1 cellular context compared by ENCODE assay signal in genomic region chr11:47408598-47409439, GRCh38.
TF ChIP-seq lines count a peak whose summit lies in the region.

No MANE protein-coding gene starts in this region.

TF ChIP-seq in HepG2, 621 proteins besides CTCF, POLR2A, EP300 and RAD21 (continued from another document and continues in another):
- TF ChIP-seq ZHX1 (CRISPR knock-in tag; IDR thresholded peaks at IDR 0.05; ENCODE audit: low read depth) (no peak), PHF21A (CRISPR knock-in tag; IDR thresholded peaks at IDR 0.05) (no peak), MIXL1 (CRISPR knock-in tag; IDR thresholded peaks at IDR 0.05) (no peak), ZSCAN22 (CRISPR knock-in tag; IDR thresholded peaks at IDR 0.05) (no peak), ZNF788 (CRISPR knock-in tag; IDR thresholded peaks at IDR 0.05; ENCODE audit: borderline replicate concordance) (peak; percentile 47; the same call in 1 of the 2 replicates), SP2 (CRISPR knock-in tag; IDR thresholded peaks at IDR 0.05) (peak; percentile 24; the same call in 1 of the 2 replicates), ZNF737 (CRISPR knock-in tag; IDR thresholded peaks at IDR 0.05; ENCODE audit: borderline replicate concordance) (no peak), ZNF451 (CRISPR knock-in tag; IDR thresholded peaks at IDR 0.05) (no peak; the same call in 1 of the 2 replicates), ZNF891 (CRISPR knock-in tag; IDR thresholded peaks at IDR 0.05) (peak; percentile 33; the same call in 1 of the 2 replicates), BRD4 (CRISPR knock-in tag; IDR thresholded peaks at IDR 0.05) (peak; percentile 38; the same call in 1 of the 2 replicates), IRF2 (CRISPR knock-in tag; IDR thresholded peaks at IDR 0.05) (no peak), NONO (IDR thresholded peaks at IDR 0.05) (no peak), NONO (CRISPR knock-in tag; conservative IDR thresholded peaks at IDR 0.05) (no peak), ARID4A (CRISPR knock-in tag; IDR thresholded peaks at IDR 0.05; ENCODE audit: borderline replicate concordance) (no peak; the same call in none of the 2 replicates), DNMT3B (CRISPR knock-in tag; conservative IDR thresholded peaks at IDR 0.05) (0 out of 2 replicates have a peak, but pooled peaks have one; percentile 12), ZNF740 (CRISPR knock-in tag; IDR thresholded peaks at IDR 0.05) (no peak), MXI1 (IDR thresholded peaks at IDR 0.05; ENCODE audit: borderline replicate concordance, low read depth, low read length) (no peak), ZNF672 (CRISPR knock-in tag; IDR thresholded peaks at IDR 0.05) (no peak), KDM1A (CRISPR knock-in tag; IDR thresholded peaks at IDR 0.05) (no peak), AHDC1 (CRISPR knock-in tag; IDR thresholded peaks at IDR 0.05; ENCODE audit: borderline replicate concordance) (peak; percentile 18; the same call in 1 of the 2 replicates), U2AF2 (IDR thresholded peaks at IDR 0.05; ENCODE audit: low read depth, low read length) (no peak), SPEN (CRISPR knock-in tag; IDR thresholded peaks at IDR 0.05; ENCODE audit: low read depth) (peak; percentile 21; the same call in 1 of the 2 replicates), STAT6 (CRISPR knock-in tag; IDR thresholded peaks at IDR 0.05; ENCODE audit: borderline replicate concordance) (no peak), ZFP82 (CRISPR knock-in tag; IDR thresholded peaks at IDR 0.05; ENCODE audit: borderline replicate concordance) (peak; percentile 85; the same call in 1 of the 2 replicates), ZNF530 (CRISPR knock-in tag; IDR thresholded peaks at IDR 0.05; ENCODE audit: low read depth) (no peak), HNRNPLL (IDR thresholded peaks at IDR 0.05; ENCODE audit: low read depth, low read length, poor library complexity, severe bottlenecking) (no peak), CBX2 (IDR thresholded peaks at IDR 0.05; ENCODE audit: low read depth, low read length) (no peak), CBX2 (CRISPR knock-in tag; IDR thresholded peaks at IDR 0.05; ENCODE audit: low read depth) (no peak), ZNF317 (CRISPR knock-in tag; IDR thresholded peaks at IDR 0.05) (no peak), LRRFIP1 (CRISPR knock-in tag; conservative IDR thresholded peaks at IDR 0.05) (no peak), NR2C2 (CRISPR knock-in tag; IDR thresholded peaks at IDR 0.05; ENCODE audit: borderline replicate concordance) (no peak), ZNF598 (CRISPR knock-in tag; IDR thresholded peaks at IDR 0.05; ENCODE audit: borderline replicate concordance) (no peak), YEATS4 (CRISPR knock-in tag; IDR thresholded peaks at IDR 0.05; ENCODE audit: borderline replicate concordance) (no peak), NFKB2 (CRISPR knock-in tag; IDR thresholded peaks at IDR 0.05; ENCODE audit: borderline replicate concordance) (0 out of 2 replicates have a peak, but pooled peaks have one; percentile 23), ATF7-NPFF (CRISPR knock-in tag; IDR thresholded peaks at IDR 0.05; ENCODE audit: low read depth) (no peak), GMEB2 (CRISPR knock-in tag; IDR thresholded peaks at IDR 0.05; ENCODE audit: low read depth) (no peak), ZSCAN5A (CRISPR knock-in tag; IDR thresholded peaks at IDR 0.05; ENCODE audit: borderline replicate concordance) (no peak), ZNF746 (CRISPR knock-in tag; IDR thresholded peaks at IDR 0.05) (no peak), ZFP41 (CRISPR knock-in tag; IDR thresholded peaks at IDR 0.05; ENCODE audit: borderline replicate concordance) (0 out of 2 replicates have a peak, but pooled peaks have one; percentile 29), GATAD1 (CRISPR knock-in tag; IDR thresholded peaks at IDR 0.05) (no peak), ZNF550 (CRISPR knock-in tag; IDR thresholded peaks at IDR 0.05; ENCODE audit: borderline replicate concordance) (no peak)
